14 cellular contexts compared by ENCODE assay signal in genomic region chr1:153888518-153888917, GRCh38. TPM values are rescaled to one million over a fixed set of nuclear protein-coding genes. Genes with fewer than 3 reads are reported as not detected.
DNase-seq lines count a peak whose midpoint lies in the region; ATAC-seq, FAIRE-seq and TF ChIP-seq lines count a peak whose summit lies in the region.
"Had no signal": no experiment of that assay in that cellular context is flagged by ENCODE, and none has a peak within 500 bp of the region (broad histone marks: within the 10 kb centered on the region; RNA-seq: fewer than 3 reads in every experiment).

No MANE protein-coding gene starts in this region.

- 0 out of 2 replicates have a peak, but pooled peaks cover 5% of the 10 kb centered on the region for H4K20me1 ChIP-seq in HepG2 (ENCODE audit: insufficient read depth, low read length)

- no peaks in the 10 kb centered on the region for H3K4me1 ChIP-seq in HepG2 (ENCODE audit: insufficient read depth, low read length)
- H3K4me1 ChIP-seq: Caco-2 had no signal

- H3K27ac Mint-ChIP-seq in CD14-positive monocyte = peak overlapping the region in 4 of 7 donors; percentile 2 to 85 (median 60)
- peak overlapping the region; percentile 14 for H3K27ac Mint-ChIP-seq in activated CD4-positive, alpha-beta memory T cell treated with anti-CD3 and anti-CD28 coated beads, Interleukin-2, amount 10 ng/mL, durations not matched to agents 7 days and 5 days

- no peak for ATAC-seq in HepG2
- ATAC-seq in HG03460 (IDR thresholded peaks at IDR 0.05; ENCODE audit: unreplicated experiment) = no peak

- H3K27ac ChIP-seq in HepG2 (ENCODE audit: extremely low read length, insufficient read depth, low read length) = no peak overlapping the region
- H3K27ac ChIP-seq: tibial artery had no signal

- no peaks in the 10 kb centered on the region for H3K9me3 ChIP-seq in HepG2 (ENCODE audit: low read length)
- H3K9me3 ChIP-seq: Caco-2, tibial artery had no signal

- BruUV-seq in HepG2 (replicated peaks; lab: Mats Ljungman, UMichigan) = TSS peak; percentile 38

- peaks cover 36% of the 10 kb centered on the region for H3K79me2 ChIP-seq in HepG2 (ENCODE audit: insufficient read depth, low read length)

- H3K9ac ChIP-seq in HepG2 (ENCODE audit: insufficient read depth, low read depth, low read length) = no peak overlapping the region

- TF ChIP-seq EP300 in HepG2 (IDR thresholded peaks at IDR 0.05; ENCODE audit: low read depth in 2 of 2, low read length in 2 of 2) = no peak
- TF ChIP-seq EP300 in HepG2 (CRISPR knock-in tag; IDR thresholded peaks at IDR 0.05; ENCODE audit: borderline replicate concordance) = no peak

- no peaks in the 10 kb centered on the region for H3K27me3 Mint-ChIP-seq in CD14-positive monocyte (ENCODE audit: low read depth in 3 of 3)
- H3K27me3 Mint-ChIP-seq in activated CD4-positive, alpha-beta memory T cell treated with anti-CD3 and anti-CD28 coated beads, Interleukin-2, amount 10 ng/mL, durations not matched to agents 7 days and 5 days = no peaks in the 10 kb centered on the region

- 94% methylated on average over 3 of the region's 3 CpGs for WGBS in HepG2 (ENCODE audit: low lambda C conversion rate)

- no peak overlapping the region for H3K4me3 Mint-ChIP-seq in CD14-positive monocyte
- H3K4me3 Mint-ChIP-seq in activated CD4-positive, alpha-beta memory T cell treated with anti-CD3 and anti-CD28 coated beads, Interleukin-2, amount 10 ng/mL, durations not matched to agents 7 days and 5 days = no peak overlapping the region

- no peaks in the 10 kb centered on the region for H3K27me3 ChIP-seq in HepG2 (ENCODE audit: control insufficient read depth in 1 of 2, insufficient read depth in 2 of 2, low read length in 2 of 2)
- H3K27me3 ChIP-seq: tibial artery had no signal

- H3K4me3 ChIP-seq in HepG2 (replicated peaks in 1 of 3; ENCODE audit: insufficient read depth in 1 of 3, low read depth in 2 of 3, low read length in 3 of 3) = no peak overlapping the region
- H3K4me3 ChIP-seq: tibial artery had no signal

- no peaks in the 10 kb centered on the region for H3K9me3 Mint-ChIP-seq in CD14-positive monocyte
- H3K9me3 Mint-ChIP-seq in activated CD4-positive, alpha-beta memory T cell treated with anti-CD3 and anti-CD28 coated beads, Interleukin-2, amount 10 ng/mL, durations not matched to agents 7 days and 5 days = no peaks in the 10 kb centered on the region

- TF ChIP-seq POLR2A in HepG2 (IDR thresholded peaks at IDR 0.05; ENCODE audit: insufficient read depth in 1 of 2, low read depth in 2 of 2, low read length in 2 of 2) = no peak
- TF ChIP-seq POLR2A in H54 (IDR thresholded peaks at IDR 0.05; ENCODE audit: low read depth, low read length) = no peak

- TF ChIP-seq CTCF in CD14-positive monocyte (IDR thresholded peaks at IDR 0.05) = no peak
- TF ChIP-seq CTCF in HepG2 (CRISPR knock-in tag; IDR thresholded peaks at IDR 0.05) = no peak

- CTCF ChIA-PET in activated CD4-positive, alpha-beta memory T cell treated with anti-CD3 and anti-CD28 coated beads, Interleukin-2, amount 10 ng/mL, durations not matched to agents 7 days and 5 days (lab: Charles Lee) = interaction anchor here (1.1 to 1.5 kb wide), 2 partner anchors 13 to 99 kb away, joined by 4 read pairs; no protein-coding TSS in a partner anchor
- CTCF ChIA-PET in HepG2 (lab: Yijun Ruan, JAX; ENCODE audit: low intra/inter-chr PET ratio, low total read pairs) = no interaction called here

- TF ChIP-seq RAD21 in HepG2 (CRISPR knock-in tag; IDR thresholded peaks at IDR 0.05) = no peak

- POLR2A ChIA-PET in activated CD4-positive, alpha-beta memory T cell treated with anti-CD3 and anti-CD28 coated beads, Interleukin-2, amount 10 ng/mL, durations not matched to agents 7 days and 5 days (lab: Charles Lee) = interaction anchor here (1.2 to 1.5 kb wide), 2 partner anchors 13 to 89 kb away, joined by 3 read pairs; partner anchors contain the start of gene JTB
- POLR2A ChIA-PET in HepG2 (lab: Yijun Ruan, JAX) = no interaction called here

- no peak overlapping the region for H2AFZ ChIP-seq in HepG2 (ENCODE audit: low read length)

- intact Hi-C loops in CD14-positive monocyte (cut with micrococcal nuclease) = no loop called here
- intact Hi-C loops in HepG2 (cut with micrococcal nuclease; ENCODE audit: unreplicated experiment) = no loop called here

- H3K36me3 Mint-ChIP-seq in CD14-positive monocyte = peaks cover 33 to 78% of the 10 kb centered on the region in 2 donors
- peaks cover 16% of the 10 kb centered on the region for H3K36me3 Mint-ChIP-seq in activated CD4-positive, alpha-beta memory T cell treated with anti-CD3 and anti-CD28 coated beads, Interleukin-2, amount 10 ng/mL, durations not matched to agents 7 days and 5 days (ENCODE audit: low read depth)

- H3K36me3 ChIP-seq in HepG2 (replicated peaks in 1 of 2; ENCODE audit: control insufficient read depth in 1 of 2, insufficient read depth in 2 of 2, low read length in 2 of 2) = peaks cover 2 to 13% of the 10 kb centered on the region in 2 experiments; a peak in 2 of 5 replicates

- no peak overlapping the region for H3K4me2 ChIP-seq in HepG2 (ENCODE audit: low read depth, low read length)

- FAIRE-seq in HepG2 (lab: Jason Lieb, UNC) (no peak), H54 (lab: Jason Lieb, UNC) (no peak)

- DNase-seq in CD14-positive monocyte (ENCODE audit: low spot score) (no peak), GM19238 (ENCODE audit: insufficient read length, low spot score) (peak; percentile 19), HepG2 (ENCODE audit: low spot score) (no peak), SK-N-DZ (ENCODE audit: low spot score) (no peak), NK-92 (lab: John Stamatoyannopoulos, UW; ENCODE audit: unreplicated experiment) (no peak), H54 (ENCODE audit: insufficient read length, low spot score) (no peak)
- DNase-seq in activated CD4-positive, alpha-beta memory T cell treated with anti-CD3 and anti-CD28 coated beads, Interleukin-2, amount 10 ng/mL, durations not matched to agents 7 days and 5 days = no peak
- DNase-seq: activated gamma-delta T cell; Caco-2; effector CD4-positive, alpha-beta T cell; Karpas-422; stimulated activated CD4-positive, alpha-beta T cell treated with anti-CD3 and anti-CD28 coated beads, Interleukin-4, amount 100 ng/mL, for 1 hour; tibial artery had no signal

- in situ Hi-C loops in HepG2 (cut with HindIII; ENCODE audit: extremely low pct_ligation_motif_present, low pct_unique_long_range_greater_than_20kb) = no loop called here

- peaks cover 13% of the 10 kb centered on the region for H3K4me1 Mint-ChIP-seq in CD14-positive monocyte
- peaks cover 31% of the 10 kb centered on the region for H3K4me1 Mint-ChIP-seq in activated CD4-positive, alpha-beta memory T cell treated with anti-CD3 and anti-CD28 coated beads, Interleukin-2, amount 10 ng/mL, durations not matched to agents 7 days and 5 days

RNA-seq across cellular contexts. Expression of gene GATAD2B, which starts 34.3 kb away (rescaled TPM):
- polyA plus RNA-seq in CD14-positive monocyte (1 to 10 TPM; 1.1 to 2.0 TPM), HepG2 (2011; rRNA removed) (5.1 and 5.2 TPM in 2 replicates)
- total RNA-seq in activated CD4-positive, alpha-beta memory T cell treated with anti-CD3 and anti-CD28 coated beads, Interleukin-2, amount 10 ng/mL, durations not matched to agents 7 days and 5 days = 10 to 100 TPM; 70.8 to 71.1 TPM
- total RNA-seq in HepG2 (2016; rRNA removed; fragmentation: Illumina TruSeq; extraction: Trizol) = 3.2 and 5.3 TPM in 2 replicates
- total RNA-seq in HepG2 (2016; cell fraction: cytosol; rRNA removed; fragmentation: Illumina TruSeq; extraction: Trizol; ENCODE audit: low read depth) = 2.7 and 3.0 TPM in 2 replicates
- total RNA-seq in HepG2 (2016; cell fraction: insoluble cytoplasmic fraction; rRNA removed; fragmentation: Illumina TruSeq; extraction: Trizol) = 2.9 and 4.8 TPM in 2 replicates
- total RNA-seq in HepG2 (2016; cell fraction: membrane; rRNA removed; fragmentation: Illumina TruSeq; extraction: Trizol) = 2.6 and 2.9 TPM in 2 replicates
- 5.6 and 7.4 TPM in 2 replicates for total RNA-seq in HepG2 (2016; cell fraction: nucleus; rRNA removed; fragmentation: Illumina TruSeq; extraction: Trizol)
- polyA plus RNA-seq in HepG2 (2011; cell fraction: cytosol; rRNA removed) = 2.3 and 2.4 TPM in 2 replicates
- polyA plus RNA-seq in HepG2 (2011; cell fraction: nucleus; rRNA removed) = 6.7 and 6.9 TPM in 2 replicates
- polyA plus RNA-seq in HepG2 (2012) = 5.4 and 5.6 TPM in 2 replicates
- polyA plus RNA-seq in HepG2 (2016; cell fraction: cytosol; fragmentation: Illumina TruSeq; extraction: Trizol; ENCODE audit: low read depth) = 0.17 TPM in 2 replicates
- 4.0 and 4.9 TPM in 2 replicates for polyA plus RNA-seq in HepG2 (2016; cell fraction: insoluble cytoplasmic fraction; fragmentation: Illumina TruSeq; extraction: Trizol; ENCODE audit: low read depth)
- 0.62 and 0.83 TPM in 2 replicates for polyA plus RNA-seq in HepG2 (2016; cell fraction: membrane; fragmentation: Illumina TruSeq; extraction: Trizol; ENCODE audit: low read depth)
- 7.9 and 9.9 TPM in 2 replicates for polyA plus RNA-seq in HepG2 (2016; cell fraction: nucleus; fragmentation: Illumina TruSeq; extraction: Trizol; ENCODE audit: insufficient read depth, low read depth)
- 8.7 and 32.1 TPM in 2 replicates for polyA minus RNA-seq in HepG2 (2011; rRNA and poly(A)+ RNA removed; ENCODE audit: low replicate concordance)
- 8.6 and 11.1 TPM in 2 replicates for polyA minus RNA-seq in HepG2 (2011; cell fraction: cytosol; rRNA and poly(A)+ RNA removed)
- polyA minus RNA-seq in HepG2 (2011; cell fraction: nucleus; rRNA and poly(A)+ RNA removed) = 7.9 and 9.0 TPM in 2 replicates
- 11.9 and 13.8 TPM in 2 replicates for polyA plus RNA-seq in SK-N-DZ (2014; cell fraction: cytosol; rRNA removed)
- polyA plus RNA-seq in SK-N-DZ (2014; cell fraction: nucleus; rRNA removed) = 12.8 and 20.9 TPM in 2 replicates

RNA-seq across cellular contexts. Expression of gene DENND4B, which starts 58.0 kb away (rescaled TPM):
- polyA plus RNA-seq in CD14-positive monocyte = 10 to 100 TPM in 1 of 2 donors, 1 to 10 TPM in 1; 7.8 to 10.9 TPM
- total RNA-seq in activated CD4-positive, alpha-beta memory T cell treated with anti-CD3 and anti-CD28 coated beads, Interleukin-2, amount 10 ng/mL, durations not matched to agents 7 days and 5 days = 100 to 1,000 TPM; 159 to 166 TPM
- total RNA-seq in HepG2 (2016; rRNA removed; fragmentation: Illumina TruSeq; extraction: Trizol) = 8.7 and 15.1 TPM in 2 replicates
- 9.7 and 9.9 TPM in 2 replicates for total RNA-seq in HepG2 (2016; cell fraction: cytosol; rRNA removed; fragmentation: Illumina TruSeq; extraction: Trizol; ENCODE audit: low read depth)
- 7.7 and 18.1 TPM in 2 replicates for total RNA-seq in HepG2 (2016; cell fraction: insoluble cytoplasmic fraction; rRNA removed; fragmentation: Illumina TruSeq; extraction: Trizol)
- total RNA-seq in HepG2 (2016; cell fraction: membrane; rRNA removed; fragmentation: Illumina TruSeq; extraction: Trizol) = 7.2 and 8.2 TPM in 2 replicates
- 23.7 and 25.9 TPM in 2 replicates for total RNA-seq in HepG2 (2016; cell fraction: nucleus; rRNA removed; fragmentation: Illumina TruSeq; extraction: Trizol)
- 20.3 and 24.3 TPM in 2 replicates for polyA plus RNA-seq in HepG2 (2011; rRNA removed)
- polyA plus RNA-seq in HepG2 (2011; cell fraction: cytosol; rRNA removed) = 6.5 and 10.3 TPM in 2 replicates
- 178 and 239 TPM in 2 replicates for polyA plus RNA-seq in HepG2 (2011; cell fraction: nucleus; rRNA removed)
- 17.2 and 21.8 TPM in 2 replicates for polyA plus RNA-seq in HepG2 (2012)
- polyA plus RNA-seq in HepG2 (2016; cell fraction: cytosol; fragmentation: Illumina TruSeq; extraction: Trizol; ENCODE audit: low read depth) = 1.4 and 1.6 TPM in 2 replicates
- 10.3 and 15.7 TPM in 2 replicates for polyA plus RNA-seq in HepG2 (2016; cell fraction: insoluble cytoplasmic fraction; fragmentation: Illumina TruSeq; extraction: Trizol; ENCODE audit: low read depth)
- 4.1 and 5.2 TPM in 2 replicates for polyA plus RNA-seq in HepG2 (2016; cell fraction: membrane; fragmentation: Illumina TruSeq; extraction: Trizol; ENCODE audit: low read depth)
- 75.3 and 79.3 TPM in 2 replicates for polyA plus RNA-seq in HepG2 (2016; cell fraction: nucleus; fragmentation: Illumina TruSeq; extraction: Trizol; ENCODE audit: insufficient read depth, low read depth)
- polyA minus RNA-seq in HepG2 (2011; rRNA and poly(A)+ RNA removed; ENCODE audit: low replicate concordance) = 60.1 and 65.7 TPM in 2 replicates
- polyA minus RNA-seq in HepG2 (2011; cell fraction: cytosol; rRNA and poly(A)+ RNA removed) = 7.4 and 8.5 TPM in 2 replicates
- polyA minus RNA-seq in HepG2 (2011; cell fraction: nucleus; rRNA and poly(A)+ RNA removed) = 66.1 and 70.7 TPM in 2 replicates
- polyA plus RNA-seq in SK-N-DZ (2014; cell fraction: cytosol; rRNA removed) = 17.6 and 24.2 TPM in 2 replicates
- 256 and 294 TPM in 2 replicates for polyA plus RNA-seq in SK-N-DZ (2014; cell fraction: nucleus; rRNA removed)

Comparison
In these comparisons a context has a peak if more than half of its experiments do, and no peak if none do; other contexts are left out.
1. RNA of gene GATAD2B, which starts 34.3 kb away (total RNA-seq): 70.8 to 71.1 TPM in activated CD4-positive, alpha-beta memory T cell treated with anti-CD3 and anti-CD28 coated beads, Interleukin-2, amount 10 ng/mL, durations not matched to agents 7 days and 5 days; 2.6 to 7.4 TPM in HepG2; every median in the first group is over 4 times any median in the second.
2. RNA of gene DENND4B, which starts 58.0 kb away (total RNA-seq): 159 to 166 TPM in activated CD4-positive, alpha-beta memory T cell treated with anti-CD3 and anti-CD28 coated beads, Interleukin-2, amount 10 ng/mL, durations not matched to agents 7 days and 5 days; 7.2 to 25.9 TPM in HepG2; every median in the first group is over 4 times any median in the second.